9 cellular contexts compared by ENCODE assay signal in genomic region chr2:5696741-5697521, GRCh38. TPM values are rescaled to one million over a fixed set of nuclear protein-coding genes. Genes with fewer than 3 reads are reported as not detected.
A peak's percentile ranks its signal among the peaks of the same experiment; 100 is the strongest.
DNase-seq lines count a peak whose midpoint lies in the region; ATAC-seq and TF ChIP-seq lines count a peak whose summit lies in the region.
"Had no signal": no experiment of that assay in that cellular context is flagged by ENCODE, and none has a peak within 500 bp of the region (broad histone marks: within the 10 kb centered on the region; RNA-seq: fewer than 3 reads in every experiment).

No MANE protein-coding gene starts in this region.

- H3K27ac ChIP-seq in SJSA1 (no peak overlapping the region), tibial artery (no peak overlapping the region)
- H3K27ac ChIP-seq: C4-2B had no signal

- H3K9me3 ChIP-seq in SJSA1 (replicated peaks) (0 out of 2 replicates have a peak, but pooled peaks cover 3% of the 10 kb centered on the region), iPS-15b (ENCODE audit: control insufficient read depth, insufficient read depth, low read length) (no peaks in the 10 kb centered on the region), tibial artery (no peaks in the 10 kb centered on the region)

- no peak for ATAC-seq in GM21381 (IDR thresholded peaks at IDR 0.05; ENCODE audit: unreplicated experiment)
- no peak for ATAC-seq in left lobe of liver

- DNase-seq in NCI-H524 (lab: John Stamatoyannopoulos, UW) (peak; percentile 78 to 79), NCI-H524 treated with DMSO at 0.1 percent for 48 hours (lab: John Stamatoyannopoulos, UW) (no peak), SJSA1 (ENCODE audit: low read depth in 1 of 2, low spot score in 2 of 2) (no peak), tibial artery (no peak), left lobe of liver (ENCODE audit: low spot score) (no peak)
- DNase-seq in activated CD8-positive, alpha-beta memory T cell treated with anti-CD3 and anti-CD28 coated beads, Interleukin-2, amount 50 U/mL, for 48 hours = no peak

- TF ChIP-seq CTCF in tibial artery (IDR thresholded peaks at IDR 0.05) = no peak

- H3K4me1 ChIP-seq in SJSA1 (replicated peaks) = peaks cover under 1% of the 10 kb centered on the region; the same call in 1 of the 2 replicates
- H3K4me1 ChIP-seq in iPS-15b (ENCODE audit: control insufficient read depth, insufficient read depth, low read length) = peaks cover 14% of the 10 kb centered on the region
- H3K4me1 ChIP-seq in tibial artery = peaks cover 0 to 44% (median 38%) of the 10 kb centered on the region in 4 donors

- peak overlapping the region; percentile 66 for H3K9ac ChIP-seq in iPS-15b (ENCODE audit: low read depth, low read length)

- H3K27me3 ChIP-seq in SJSA1 (replicated peaks) (peaks cover 48% of the 10 kb centered on the region), iPS-15b (ENCODE audit: control insufficient read depth, insufficient read depth, low read length) (peaks cover 4% of the 10 kb centered on the region), tibial artery (peaks cover 0 to 78% of the 10 kb centered on the region in 2 donors)

- H3K36me3 ChIP-seq in SJSA1 (no peaks in the 10 kb centered on the region), iPS-15b (ENCODE audit: control insufficient read depth, insufficient read depth, low read length) (no peaks in the 10 kb centered on the region), tibial artery (no peaks in the 10 kb centered on the region)

- H3K4me3 ChIP-seq in SJSA1 (peak overlapping the region; percentile 9; the same call in 1 of the 2 replicates), iPS-15b (ENCODE audit: low read depth, low read length) (peak overlapping the region; percentile 93), tibial artery (peak overlapping the region; percentile 32 to 49)

- intact Hi-C loops in tibial artery (cut with DNase I; ENCODE audit: low total_unique reads) = no loop called here

RNA-seq across cellular contexts. Expression of gene SOX11, which starts 4.7 kb away (rescaled TPM):
- 0.05 TPM in 1 of 2 replicates, not detected in the other for total RNA-seq in SJSA1 (2014; rRNA removed; shearing (Covaris generic))
- 0.05 TPM for total RNA-seq in left lobe of liver

Comparison
In these comparisons a context has a peak if more than half of its experiments do, and no peak if none do; other contexts are left out.
1. DNase-seq: peak in NCI-H524 (2 of 2); none in NCI-H524 treated with DMSO at 0.1 percent for 48 hours (single experiment), SJSA1 (0 of 2), tibial artery (0 of 2), activated CD8-positive, alpha-beta memory T cell treated with anti-CD3 and anti-CD28 coated beads, Interleukin-2, amount 50 U/mL, for 48 hours (single experiment) and left lobe of liver (single experiment).
2. H3K4me3 ChIP-seq: peak in every context shown above with its lines; median percentile 93 in iPS-15b; 40 in tibial artery; 9 in SJSA1.